Comparison of ENCODE assay signal across 11 cellular contexts in the genomic region with DNA sequence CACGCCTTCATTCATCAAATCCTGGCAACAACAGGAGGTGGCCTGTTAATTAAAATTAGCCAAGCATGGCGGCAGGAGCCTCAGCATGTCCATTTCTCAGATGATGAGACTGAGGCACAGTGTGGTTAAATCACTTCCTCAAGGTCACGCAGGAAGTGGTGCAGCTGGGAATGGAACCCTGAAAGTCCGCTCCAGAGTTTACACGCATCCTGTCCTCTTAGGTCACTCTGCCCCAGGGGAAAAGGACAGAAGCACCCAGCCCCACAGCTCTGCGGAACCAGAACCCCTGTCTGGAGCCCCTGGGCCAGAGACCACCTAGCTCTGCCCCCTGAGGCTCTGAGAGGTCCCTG. TPM values are rescaled to one million over a fixed set of nuclear protein-coding genes. Genes with fewer than 3 reads are reported as not detected.
A peak's percentile ranks its signal among the peaks of the same experiment; 100 is the strongest.
DNase-seq lines count a peak whose midpoint lies in the region; ATAC-seq and TF ChIP-seq lines count a peak whose summit lies in the region.
"Had no signal": no experiment of that assay in that cellular context is flagged by ENCODE, and none has a peak within 500 bp of the region (broad histone marks: within the 10 kb centered on the region; RNA-seq: fewer than 3 reads in every experiment).

No MANE protein-coding gene starts in this region.

- peak overlapping the region; percentile 20 for H3K4me3 Mint-ChIP-seq in Calu3 (ENCODE audit: low read depth, unreplicated experiment)
- H3K4me3 Mint-ChIP-seq in activated CD4-positive, alpha-beta T cell treated with anti-CD3 and anti-CD28 coated beads for 36 hours = no peak overlapping the region
- H3K4me3 Mint-ChIP-seq: CD4-positive, alpha-beta T cell had no signal

- H4K20me1 ChIP-seq in osteoblast (ENCODE audit: insufficient read depth, low read length) = no peaks in the 10 kb centered on the region

- TF ChIP-seq CTCF in Calu3 (IDR thresholded peaks at IDR 0.05; ENCODE audit: unreplicated experiment) = no peak
- TF ChIP-seq CTCF in osteoblast (IDR thresholded peaks at IDR 0.05; ENCODE audit: extremely low read depth, low read depth, low read length) = no peak

- no peaks in the 10 kb centered on the region for H3K36me3 ChIP-seq in osteoblast (ENCODE audit: insufficient read depth, low read length)

- H3K27ac Mint-ChIP-seq in Calu3 (ENCODE audit: unreplicated experiment) = peak overlapping the region; percentile 16
- H3K27ac Mint-ChIP-seq in activated CD4-positive, alpha-beta T cell treated with anti-CD3 and anti-CD28 coated beads for 36 hours = no peak overlapping the region
- H3K27ac Mint-ChIP-seq: CD4-positive, alpha-beta T cell had no signal

- BruUV-seq in Calu3 (replicated peaks; lab: Mats Ljungman, UMichigan) = no TSS peak

- no peaks in the 10 kb centered on the region for H3K36me3 Mint-ChIP-seq in Calu3 (ENCODE audit: insufficient read depth, unreplicated experiment)
- H3K36me3 Mint-ChIP-seq in activated CD4-positive, alpha-beta T cell treated with anti-CD3 and anti-CD28 coated beads for 36 hours (ENCODE audit: low read depth) = no peaks in the 10 kb centered on the region

- H3K9me3 ChIP-seq in osteoblast (ENCODE audit: low read depth, low read length) = no peaks in the 10 kb centered on the region

- H3K4me3 ChIP-seq in osteoblast (ENCODE audit: insufficient read depth, low read length) = no peak overlapping the region

- no peaks in the 10 kb centered on the region for H3K9me3 Mint-ChIP-seq in Calu3 (ENCODE audit: low read depth, unreplicated experiment)
- H3K9me3 Mint-ChIP-seq in activated CD4-positive, alpha-beta T cell treated with anti-CD3 and anti-CD28 coated beads for 36 hours (ENCODE audit: low read depth) = no peaks in the 10 kb centered on the region
- H3K9me3 Mint-ChIP-seq: CD4-positive, alpha-beta T cell had no signal

- CTCF ChIA-PET in Calu3 (lab: Charles Lee) = no interaction called here
- CTCF ChIA-PET in activated CD4-positive, alpha-beta T cell treated with anti-CD3 and anti-CD28 coated beads for 36 hours (lab: Charles Lee) = interaction anchor here (0.7 to 1.2 kb wide), 2 partner anchors 11 to 129 kb away, joined by 3 read pairs; no protein-coding TSS in a partner anchor

- no peak overlapping the region for H2AFZ ChIP-seq in osteoblast (ENCODE audit: low read length)

- H3K4me2 ChIP-seq in osteoblast (ENCODE audit: insufficient read depth, low read length) = no peak overlapping the region

- no peaks in the 10 kb centered on the region for H3K79me2 ChIP-seq in osteoblast (ENCODE audit: insufficient read depth, low read length)

- H3K27ac ChIP-seq in osteoblast (ENCODE audit: low read depth, low read length) = no peak overlapping the region
- H3K27ac ChIP-seq: VCaP had no signal

- ATAC-seq in activated CD4-positive, alpha-beta T cell treated with anti-CD3 and anti-CD28 coated beads for 36 hours = no peak

- POLR2A ChIA-PET in activated CD4-positive, alpha-beta T cell treated with anti-CD3 and anti-CD28 coated beads for 36 hours (lab: Charles Lee) = no interaction called here

- DNase-seq in Calu3 (no peak), NAMALWA (ENCODE audit: low spot score) (peak; percentile 60), foreskin melanocyte (peak; percentile 62), osteoblast (ENCODE audit: insufficient read length, low spot score, missing footprints) (peak; percentile 80), NCI-H2196 (lab: John Stamatoyannopoulos, UW; ENCODE audit: unreplicated experiment) (no peak), NCI-H748 (lab: John Stamatoyannopoulos, UW; ENCODE audit: unreplicated experiment) (no peak), putamen (ENCODE audit: low spot score) (no peak)
- DNase-seq in activated CD4-positive, alpha-beta T cell treated with anti-CD3 and anti-CD28 coated beads for 36 hours = no peak
- DNase-seq: CD4-positive, alpha-beta T cell; NCI-H345 had no signal

- intact Hi-C loops in Calu3 (cut with micrococcal nuclease; ENCODE audit: unreplicated experiment) = no loop called here
- intact Hi-C loops in activated CD4-positive, alpha-beta T cell treated with anti-CD3 and anti-CD28 coated beads for 36 hours (cut with DNase I, micrococcal nuclease) = no loop called here

- peaks cover 8% of the 10 kb centered on the region for H3K27me3 ChIP-seq in osteoblast (ENCODE audit: insufficient read depth, low read length)

- H3K27me3 Mint-ChIP-seq in Calu3 (ENCODE audit: unreplicated experiment) = no peaks in the 10 kb centered on the region
- peaks cover 18% of the 10 kb centered on the region for H3K27me3 Mint-ChIP-seq in activated CD4-positive, alpha-beta T cell treated with anti-CD3 and anti-CD28 coated beads for 36 hours

- H3K4me1 ChIP-seq in osteoblast (ENCODE audit: insufficient read depth, low read length) = peaks cover 3% of the 10 kb centered on the region

- peaks cover 58% of the 10 kb centered on the region for H3K4me1 Mint-ChIP-seq in Calu3 (ENCODE audit: low read depth, unreplicated experiment)
- H3K4me1 Mint-ChIP-seq in activated CD4-positive, alpha-beta T cell treated with anti-CD3 and anti-CD28 coated beads for 36 hours = peaks cover 3% of the 10 kb centered on the region

RNA-seq across cellular contexts. Expression of a gene that starts 19.6 kb away (rescaled TPM):
- total RNA-seq in Calu3 (2022) = 977 and 1,058 TPM in 2 replicates
- 1,858 and 2,119 TPM in 2 replicates for total RNA-seq in osteoblast
- total RNA-seq in activated CD4-positive, alpha-beta T cell treated with anti-CD3 and anti-CD28 coated beads for 36 hours = 1,000 to 10,000 TPM; 2,519 to 3,155 TPM

RNA-seq across cellular contexts. Expression of a gene that starts 50.0 kb away (rescaled TPM):
- total RNA-seq in Calu3 (2022) (12.3 and 16.8 TPM in 2 replicates), osteoblast (2.1 and 3.6 TPM in 2 replicates)
- total RNA-seq in activated CD4-positive, alpha-beta T cell treated with anti-CD3 and anti-CD28 coated beads for 36 hours = under 1 TPM; 0.58 to 0.89 TPM

RNA-seq across cellular contexts. Expression of a gene that starts 55.0 kb away (rescaled TPM):
- 12.1 and 25.9 TPM in 2 replicates for total RNA-seq in Calu3 (2022)
- under 0.01 TPM in 1 of 2 replicates, not detected in the other for total RNA-seq in osteoblast
- total RNA-seq in activated CD4-positive, alpha-beta T cell treated with anti-CD3 and anti-CD28 coated beads for 36 hours = 1 to 10 TPM; 2.5 to 3.4 TPM

Comparison
In these comparisons a context has a peak if more than half of its experiments do, and no peak if none do; other contexts are left out.
1. DNase-seq: peak in NAMALWA (single experiment), foreskin melanocyte (single experiment) and osteoblast (single experiment); none in Calu3 (single experiment), NCI-H2196 (single experiment), NCI-H748 (single experiment), activated CD4-positive, alpha-beta T cell treated with anti-CD3 and anti-CD28 coated beads for 36 hours (single experiment) and putamen (single experiment).